ENCODE assay signal across 28 cellular contexts in genomic region chr16:60681014-60681413, GRCh38.
"Had no signal": no experiment of that assay in that cellular context is flagged by ENCODE, and none has a peak within 500 bp of the region (broad histone marks: within the 10 kb centered on the region; RNA-seq: fewer than 3 reads in every experiment).

No MANE protein-coding gene starts in this region.

- H3K9me3 ChIP-seq: breast epithelium, esophagus squamous epithelium, pancreas, prostate gland, thoracic aorta, uterus had no signal

- H3K4me1 Mint-ChIP-seq: activated CD4-positive, alpha-beta memory T cell treated with anti-CD3 and anti-CD28 coated beads, Interleukin-2, amount 10 ng/mL, durations not matched to agents 7 days and 5 days; activated CD4-positive, alpha-beta T cell treated with anti-CD3 and anti-CD28 coated beads, Interleukin-2, amount 10 ng/mL, durations not matched to agents 7 days and 5 days; activated naive CD4-positive, alpha-beta T cell treated with anti-CD3 and anti-CD28 coated beads, Interleukin-2, amount 50 U/mL, for 24 hours; nephron had no signal

- H3K27me3 Mint-ChIP-seq: activated CD4-positive, alpha-beta memory T cell treated with anti-CD3 and anti-CD28 coated beads, Interleukin-2, amount 10 ng/mL, durations not matched to agents 7 days and 5 days; activated CD4-positive, alpha-beta T cell treated with anti-CD3 and anti-CD28 coated beads, Interleukin-2, amount 10 ng/mL, durations not matched to agents 7 days and 5 days; activated naive CD4-positive, alpha-beta T cell treated with anti-CD3 and anti-CD28 coated beads, Interleukin-2, amount 50 U/mL, for 24 hours; type B pancreatic cell had no signal

- H3K36me3 Mint-ChIP-seq: activated naive CD4-positive, alpha-beta T cell treated with anti-CD3 and anti-CD28 coated beads, Interleukin-2, amount 50 U/mL, for 24 hours; type B pancreatic cell had no signal

- H3K27ac ChIP-seq: breast epithelium, epithelial cell of prostate, esophagus squamous epithelium, heart right ventricle, pancreas, prostate gland, skin epidermis, thoracic aorta, uterus had no signal

- H3K36me3 ChIP-seq: breast epithelium, esophagus squamous epithelium, heart right ventricle, pancreas, prostate gland, thoracic aorta, uterus had no signal

- FAIRE-seq: pancreas had no signal

- H3K27me3 ChIP-seq: breast epithelium, esophagus squamous epithelium, heart right ventricle, pancreas, uterus had no signal

- H3K27ac Mint-ChIP-seq: activated CD4-positive, alpha-beta memory T cell treated with anti-CD3 and anti-CD28 coated beads, Interleukin-2, amount 10 ng/mL, durations not matched to agents 7 days and 5 days; activated CD4-positive, alpha-beta T cell treated with anti-CD3 and anti-CD28 coated beads, Interleukin-2, amount 10 ng/mL, durations not matched to agents 7 days and 5 days; activated naive CD4-positive, alpha-beta T cell treated with anti-CD3 and anti-CD28 coated beads, Interleukin-2, amount 50 U/mL, for 24 hours; activated T-helper 2 cell treated with anti-CD3 and anti-CD28 coated beads, Interferon-gamma antibody, Interleukin-2, Interleukin-4, amounts not matched to agents 10 μg/mL and 5 μg/mL and 100 μg/mL, durations not matched to agents 14 hours and 24 hours and 36 hours; nephron; type B pancreatic cell had no signal

- H3K4me3 Mint-ChIP-seq: activated CD4-positive, alpha-beta memory T cell treated with anti-CD3 and anti-CD28 coated beads, Interleukin-2, amount 10 ng/mL, durations not matched to agents 7 days and 5 days; activated CD4-positive, alpha-beta T cell treated with anti-CD3 and anti-CD28 coated beads, Interleukin-2, amount 10 ng/mL, durations not matched to agents 7 days and 5 days; activated naive CD4-positive, alpha-beta T cell treated with anti-CD3 and anti-CD28 coated beads, Interleukin-2, amount 50 U/mL, for 24 hours; nephron; type B pancreatic cell had no signal

- H3K9me3 Mint-ChIP-seq: nephron had no signal

- H3K4me1 ChIP-seq: breast epithelium, esophagus squamous epithelium, heart right ventricle, pancreas, prostate gland, uterus had no signal

- H3K4me3 ChIP-seq: breast epithelium, esophagus squamous epithelium, heart right ventricle, pancreas, prostate gland, skin epidermis, thoracic aorta, uterus had no signal

- DNase-seq: activated CD4-positive, alpha-beta memory T cell treated with anti-CD3 and anti-CD28 coated beads, Interleukin-2, amount 10 ng/mL, durations not matched to agents 7 days and 5 days; activated CD4-positive, alpha-beta T cell treated with anti-CD3 and anti-CD28 coated beads for 1 hour; activated CD4-positive, alpha-beta T cell treated with anti-CD3 and anti-CD28 coated beads, Interleukin-2, amount 10 ng/mL, durations not matched to agents 7 days and 5 days; activated T-cell treated with anti-CD3 and anti-CD28 coated beads, Interleukin-2, amount 50 U/mL, for 48 hours; central memory CD4-positive, alpha-beta T cell; esophagus squamous epithelium; foreskin melanocyte; heart right ventricle; islet precursor cell; left cardiac atrium; left ventricle myocardium superior; nucleus accumbens; pancreas; retina; stimulated activated CD4-positive, alpha-beta T cell treated with anti-CD3 and anti-CD28 coated beads, Interleukin-12 subunit alpha, Interleukin-12 subunit beta, amount 100 ng/mL, for 4 hours; stimulated activated CD4-positive, alpha-beta T cell treated with anti-CD3 and anti-CD28 coated beads, Interleukin-4, amount 100 ng/mL, for 1 hour; stimulated activated naive CD8-positive, alpha-beta T cell treated with anti-CD3 and anti-CD28 coated beads, Interleukin-15, Interleukin-2, amounts not matched to agents 100 U/mL and 50 U/mL, for 24 hours; T1000; uterus had no signal
